Comparison of ENCODE assay signal across 14 cellular contexts in genomic region chr11:118084247-118084646, GRCh38. TPM values are rescaled to one million over a fixed set of nuclear protein-coding genes. Genes with fewer than 3 reads are reported as not detected.
DNase-seq lines count a peak whose midpoint lies in the region; ATAC-seq and TF ChIP-seq lines count a peak whose summit lies in the region.
"Had no signal": no experiment of that assay in that cellular context is flagged by ENCODE, and none has a peak within 500 bp of the region (broad histone marks: within the 10 kb centered on the region; RNA-seq: fewer than 3 reads in every experiment).

No MANE protein-coding gene starts in this region.

- no peaks in the 10 kb centered on the region for H4K20me1 ChIP-seq in neural progenitor cell (ENCODE audit: low read depth)

- no peaks in the 10 kb centered on the region for H3K79me2 ChIP-seq in neural progenitor cell (ENCODE audit: low read depth)

- H3K9me3 Mint-ChIP-seq in neural progenitor cell, result peaks cover 11% of the 10 kb centered on the region

- H3K4me1 ChIP-seq in adrenal gland (replicated peaks in 1 of 2) (peaks cover 4 to 41% of the 10 kb centered on the region in 2 donors), left lung (peaks cover 0 to 19% of the 10 kb centered on the region in 2 donors), thyroid gland (peaks cover 10 to 21% of the 10 kb centered on the region in 2 donors), neural progenitor cell (peaks cover 13% of the 10 kb centered on the region)

- no peaks in the 10 kb centered on the region for H3F3A ChIP-seq in neural progenitor cell (ENCODE audit: low read depth)

- no peaks in the 10 kb centered on the region for H3K36me3 Mint-ChIP-seq in neural progenitor cell

- H3K36me3 ChIP-seq in MG63, result no peaks in the 10 kb centered on the region
- H3K36me3 ChIP-seq in adrenal gland (replicated peaks in 1 of 2), result no peaks in the 10 kb centered on the region
- H3K36me3 ChIP-seq in left lung, result no peaks in the 10 kb centered on the region
- H3K36me3 ChIP-seq in thyroid gland, result no peaks in the 10 kb centered on the region
- H3K36me3 ChIP-seq in neural progenitor cell, result no peaks in the 10 kb centered on the region

- ATAC-seq in left lung, result peak; percentile 86
- no peak for ATAC-seq in HG03159 (IDR thresholded peaks at IDR 0.05; ENCODE audit: unreplicated experiment)

- H2AFZ ChIP-seq in neural progenitor cell (replicated peaks), result no peak overlapping the region

- no peak for TF ChIP-seq POLR2A in adrenal gland (IDR thresholded peaks at IDR 0.05)
- no peak for TF ChIP-seq POLR2A in thyroid gland (IDR thresholded peaks at IDR 0.05)

- no peak overlapping the region for H3K9ac ChIP-seq in neural progenitor cell

- H3K4me3 Mint-ChIP-seq in neural progenitor cell, result no peak overlapping the region

- intact Hi-C loops in adrenal gland (cut with DNase I), result no loop called here
- intact Hi-C loops in left lung (cut with DNase I), result no loop called here
- intact Hi-C loops in thyroid gland (cut with DNase I), result no loop called here

- 18 to 32% (median 26%) methylated on average over 4 of the region's 4 CpGs for WGBS in adrenal gland, 4 donors
- 11 to 13% methylated on average over 4 of the region's 4 CpGs for WGBS in thyroid gland, 2 donors

- DNase-seq in MG63 (peak; percentile 65), adrenal gland (peak in 2 of 7 donors; percentile 20 to 56), left lung (no peak), thyroid gland (peak; percentile 36 to 40), neural progenitor cell (ENCODE audit: low spot score) (no peak), NCI-H1436 (lab: John Stamatoyannopoulos, UW) (no peak), NCI-H510A (lab: John Stamatoyannopoulos, UW) (no peak)
- DNase-seq: mesendoderm, NCI-H2107 had no signal

- no peak overlapping the region for H3K4me2 ChIP-seq in neural progenitor cell

- H3K4me3 ChIP-seq in MG63 (no peak overlapping the region), adrenal gland (no peak overlapping the region), left lung (no peak overlapping the region), thyroid gland (replicated peaks in 1 of 3) (no peak overlapping the region), neural progenitor cell (no peak overlapping the region)
- H3K4me3 ChIP-seq: SK-N-MC had no signal

- H3K4me1 Mint-ChIP-seq in neural progenitor cell, result peaks cover 26% of the 10 kb centered on the region

- H3K27ac Mint-ChIP-seq in neural progenitor cell, result no peak overlapping the region

- no peaks in the 10 kb centered on the region for H3K9me3 ChIP-seq in MG63
- no peaks in the 10 kb centered on the region for H3K9me3 ChIP-seq in adrenal gland (replicated peaks in 1 of 3)
- H3K9me3 ChIP-seq in left lung, result peaks cover 0 to 17% of the 10 kb centered on the region in 2 donors
- no peaks in the 10 kb centered on the region for H3K9me3 ChIP-seq in thyroid gland
- no peaks in the 10 kb centered on the region for H3K9me3 ChIP-seq in neural progenitor cell (ENCODE audit: low read depth)

- H3K27ac ChIP-seq in adrenal gland, result peak overlapping the region in 3 of 5 donors; percentile 28 to 56 (median 47)
- peak overlapping the region in 1 of 2 donors; percentile 7 for H3K27ac ChIP-seq in left lung
- H3K27ac ChIP-seq in thyroid gland, result peak overlapping the region; percentile 6 to 73 (median 41)
- H3K27ac ChIP-seq in neural progenitor cell, result no peak overlapping the region
- H3K27ac ChIP-seq: SK-N-MC had no signal

- H3K27me3 Mint-ChIP-seq in neural progenitor cell (ENCODE audit: insufficient read depth, low read depth), result peaks cover 15% of the 10 kb centered on the region

- H3K27me3 ChIP-seq in MG63 (no peaks in the 10 kb centered on the region), adrenal gland (no peaks in the 10 kb centered on the region), left lung (peaks cover 0 to 8% of the 10 kb centered on the region in 2 donors), thyroid gland (no peaks in the 10 kb centered on the region), neural progenitor cell (no peaks in the 10 kb centered on the region)

- TF ChIP-seq CTCF in adrenal gland (IDR thresholded peaks at IDR 0.05) (no peak), left lung (IDR thresholded peaks at IDR 0.05) (no peak), thyroid gland (IDR thresholded peaks at IDR 0.05) (no peak), neural progenitor cell (IDR thresholded peaks at IDR 0.05) (no peak)

RNA-seq across cellular contexts. Expression of gene SMIM35, which starts 2.5 kb away (rescaled TPM):
- not detected in 2 replicates for total RNA-seq in MG63 (2014; rRNA removed; shearing (Covaris generic); ENCODE audit: low replicate concordance)
- total RNA-seq in adrenal gland, result under 1 TPM in 4 of 8 donors, not detected in 4; 0.07 to 0.10 (median 0.08) TPM
- polyA plus RNA-seq in adrenal gland, result under 1 TPM in 1 of 3 donors, not detected in 2; 0.10 TPM
- not detected for total RNA-seq in left lung
- total RNA-seq in thyroid gland, result not detected
- not detected in 2 replicates for total RNA-seq in neural progenitor cell (ENCODE audit: low replicate concordance)
- total RNA-seq: Daoy had no signal
- polyA plus RNA-seq: aorta had no signal

RNA-seq across cellular contexts. Expression of gene TMPRSS4, which starts 7.4 kb away (rescaled TPM):
- not detected in 2 replicates for total RNA-seq in MG63 (2014; rRNA removed; shearing (Covaris generic); ENCODE audit: low replicate concordance)
- total RNA-seq in adrenal gland (under 1 TPM in 2 of 8 donors, not detected in 6; 0.31 to 0.43 TPM), left lung (1 to 10 TPM; 2.9 to 3.5 TPM), thyroid gland (1 to 10 TPM in 2 of 4 donors, under 1 TPM in 1, not detected in 1; 0.83 to 1.5 (median 1.1) TPM), neural progenitor cell (ENCODE audit: low replicate concordance) (not detected in 2 replicates)
- polyA plus RNA-seq in adrenal gland, result under 1 TPM in 2 of 3 donors, not detected in 1; 0.13 to 0.24 TPM
- total RNA-seq: activated CD8-positive, alpha-beta memory T cell treated with anti-CD3 and anti-CD28 coated beads for 36 hours; Daoy had no signal

Comparison
In these comparisons a context has a peak if more than half of its experiments do, and no peak if none do; other contexts are left out.
1. DNase-seq: peak in MG63 (single experiment) and thyroid gland (2 of 2); none in left lung (0 of 2), neural progenitor cell (single experiment), NCI-H1436 (single experiment) and NCI-H510A (single experiment).